ENCODE assay signal across 33 cellular contexts in genomic region chr18:65380571-65380970, GRCh38.
DNase-seq lines count a peak whose midpoint lies in the region; ATAC-seq, FAIRE-seq and TF ChIP-seq lines count a peak whose summit lies in the region.
"Had no signal": no experiment of that assay in that cellular context is flagged by ENCODE, and none has a peak within 500 bp of the region (broad histone marks: within the 10 kb centered on the region; RNA-seq: fewer than 3 reads in every experiment).

No MANE protein-coding gene starts in this region.

- no peak for FAIRE-seq in HepG2 (lab: Jason Lieb, UNC)
- no peak for FAIRE-seq in A549 (lab: Jason Lieb, UNC)
- no peak for FAIRE-seq in K562 (lab: Jason Lieb, UNC)
- FAIRE-seq: A204.1 had no signal

- TF ChIP-seq CTCF in HepG2 (CRISPR knock-in tag; IDR thresholded peaks at IDR 0.05) (no peak), right lobe of liver (IDR thresholded peaks at IDR 0.05) (no peak), A549 (IDR thresholded peaks at IDR 0.05) (no peak), IMR-90 (conservative IDR thresholded peaks at IDR 0.05; ENCODE audit: low read depth, low read length) (no peak), K562 (IDR thresholded peaks at IDR 0.05 in 2 of 3, conservative IDR thresholded peaks at IDR 0.05 in 1 of 3; ENCODE audit: insufficient read depth in 2 of 3, low read depth in 1 of 3, low read length in 3 of 3) (no peak), GM23338 (conservative IDR thresholded peaks at IDR 0.05; ENCODE audit: low read depth in 2 of 2) (no peak)

- dilution Hi-C loops in IMR-90 (cut with HindIII; ENCODE audit: low sequenced_read_pairs, unreplicated experiment), result no loop called here

- no peak overlapping the region for H4K8ac ChIP-seq in IMR-90 (ENCODE audit: low read depth in 2 of 2, low read length in 2 of 2)

- no peak overlapping the region for H4K5ac ChIP-seq in IMR-90 (ENCODE audit: low read depth, low read length)

- in situ Hi-C loops in HepG2 (cut with HindIII; ENCODE audit: extremely low pct_ligation_motif_present, low pct_unique_long_range_greater_than_20kb), result no loop called here
- in situ Hi-C loops in IMR-90 (cut with MboI; ENCODE audit: low sequenced_read_pairs), result no loop called here
- in situ Hi-C loops in K562 (cut with MboI), result no loop called here

- no peaks in the 10 kb centered on the region for H3K27me3 Mint-ChIP-seq in GM23338 (ENCODE audit: insufficient read depth, low read depth, poor library complexity)
- H3K27me3 Mint-ChIP-seq: B cell; CD4-positive, alpha-beta memory T cell; CD4-positive, alpha-beta T cell; CD4-positive, CD25-positive, alpha-beta regulatory T cell had no signal

- TF ChIP-seq EP300 in HepG2 (IDR thresholded peaks at IDR 0.05; ENCODE audit: low read depth in 2 of 2, low read length in 2 of 2) (no peak), HepG2 (CRISPR knock-in tag; IDR thresholded peaks at IDR 0.05; ENCODE audit: borderline replicate concordance) (no peak), A549 (IDR thresholded peaks at IDR 0.05) (no peak), K562 (IDR thresholded peaks at IDR 0.05; ENCODE audit: low read length) (no peak)

- no peaks in the 10 kb centered on the region for H3K9me1 ChIP-seq in IMR-90 (ENCODE audit: insufficient read depth, low read length)
- H3K9me1 ChIP-seq in K562 (ENCODE audit: control insufficient read depth, insufficient read depth, low read length), result no peaks in the 10 kb centered on the region

- H3K36me3 ChIP-seq in HepG2 (replicated peaks in 1 of 2; ENCODE audit: control insufficient read depth in 1 of 2, insufficient read depth in 2 of 2, low read length in 2 of 2) (no peaks in the 10 kb centered on the region), right lobe of liver (no peaks in the 10 kb centered on the region), IMR-90 (ENCODE audit: control insufficient read depth, insufficient read depth, low read length) (no peaks in the 10 kb centered on the region), K562 (ENCODE audit: control insufficient read depth, insufficient read depth, low read length) (no peaks in the 10 kb centered on the region), GM23338 (ENCODE audit: insufficient read depth) (no peaks in the 10 kb centered on the region)
- H3K36me3 ChIP-seq: BE2C; BLaER1; BLaER1 treated with 17β-estradiol and CSF1 and Interleukin-3, amounts not matched to agents 10 nM and 100 nM had no signal

- H2BK15ac ChIP-seq in IMR-90 (ENCODE audit: low read depth, low read length), result no peak overlapping the region

- CTCF ChIA-PET in HepG2 (lab: Yijun Ruan, JAX; ENCODE audit: low intra/inter-chr PET ratio, low total read pairs), result no interaction called here
- CTCF ChIA-PET in A549 (lab: Yijun Ruan, JAX), result no interaction called here
- CTCF ChIA-PET in IMR-90 (lab: Yijun Ruan, JAX), result no interaction called here
- CTCF ChIA-PET in K562 (lab: Yijun Ruan, JAX; ENCODE audit: low intra/inter-chr PET ratio), result no interaction called here

- H2AFZ ChIP-seq in HepG2 (ENCODE audit: low read length) (no peak overlapping the region), IMR-90 (replicated peaks; ENCODE audit: low read length, poor library complexity) (no peak overlapping the region), K562 (ENCODE audit: low read depth, low read length) (no peak overlapping the region), GM23338 (no peak overlapping the region)

- ATAC-seq in HepG2 (no peak), right lobe of liver (no peak), A549 (no peak), IMR-90 (ENCODE audit: low read depth) (no peak), K562 (no peak), GM21515 (IDR thresholded peaks at IDR 0.05; ENCODE audit: unreplicated experiment) (no peak), GM23338 (no peak)
- ATAC-seq: CD8-positive, alpha-beta T cell had no signal

- no peak overlapping the region for H2BK120ac ChIP-seq in IMR-90 (ENCODE audit: low read depth, low read length)

- no peaks in the 10 kb centered on the region for H3K79me1 ChIP-seq in IMR-90 (ENCODE audit: low read depth in 1 of 2, low read length in 2 of 2)

- no peak for DNase-seq in HepG2 (ENCODE audit: low spot score)
- DNase-seq in right lobe of liver, result no peak
- DNase-seq in A549 (ENCODE audit: low read depth in 1 of 2, low spot score in 1 of 2), result no peak
- DNase-seq in IMR-90, result no peak
- no peak for DNase-seq in K562 (ENCODE audit: extremely low read depth in 1 of 4, low spot score in 3 of 4)
- DNase-seq in globus pallidus (ENCODE audit: low spot score), result no peak
- no peak for DNase-seq in GM23338 (ENCODE audit: low spot score)
- DNase-seq: 8988T; ACHN; AML-193; BE2C; Caco-2; Calu3; CD4-positive, alpha-beta memory T cell; CD4-positive, alpha-beta T cell; CD4-positive, CD25-positive, alpha-beta regulatory T cell; CD8-positive, alpha-beta memory T cell; COR-L47; DMS153; DMS53; DMS79; DMS79 treated with DMSO at 0.1 percent for 48 hours; DND-41; EL had no signal

- H3K4me3 ChIP-seq in HepG2 (replicated peaks in 1 of 3; ENCODE audit: insufficient read depth in 1 of 3, low read depth in 2 of 3, low read length in 3 of 3) (no peak overlapping the region), right lobe of liver (no peak overlapping the region), A549 (no peak overlapping the region), IMR-90 (ENCODE audit: insufficient read depth, low read depth, low read length) (no peak overlapping the region), K562 (no peak overlapping the region), GM23338 (no peak overlapping the region)
- H3K4me3 ChIP-seq: BLaER1; BLaER1 treated with 17β-estradiol and CSF1 and Interleukin-3, amounts not matched to agents 10 nM and 100 nM had no signal

- no peak overlapping the region for H2AK9ac ChIP-seq in IMR-90 (replicated peaks; ENCODE audit: low read depth, low read length, poor library complexity)

- no peak overlapping the region for H2AK5ac ChIP-seq in IMR-90 (ENCODE audit: low read depth, low read length)

- H3K4me2 ChIP-seq in HepG2 (ENCODE audit: low read depth, low read length) (no peak overlapping the region), A549 (no peak overlapping the region), IMR-90 (ENCODE audit: low read depth, low read length) (no peak overlapping the region), K562 (ENCODE audit: insufficient read depth, low read length) (no peak overlapping the region), GM23338 (no peak overlapping the region)
- H3K4me2 ChIP-seq: BLaER1; BLaER1 treated with 17β-estradiol and CSF1 and Interleukin-3, amounts not matched to agents 10 nM and 100 nM had no signal

- H4K20me1 ChIP-seq in HepG2 (ENCODE audit: insufficient read depth, low read length) (no peaks in the 10 kb centered on the region), IMR-90 (ENCODE audit: insufficient read depth, low read length) (no peaks in the 10 kb centered on the region), K562 (replicated peaks; ENCODE audit: control insufficient read depth, insufficient read depth, low read length) (no peaks in the 10 kb centered on the region), GM23338 (replicated peaks; ENCODE audit: insufficient read depth) (no peaks in the 10 kb centered on the region)
- H4K20me1 ChIP-seq: BLaER1; BLaER1 treated with 17β-estradiol and CSF1 and Interleukin-3, amounts not matched to agents 10 nM and 100 nM had no signal

- H2BK5ac ChIP-seq in IMR-90 (ENCODE audit: low read depth, low read length, poor library complexity, severe bottlenecking), result no peak overlapping the region

- no peak overlapping the region for H3K18ac ChIP-seq in IMR-90 (ENCODE audit: low read depth, low read length)

- no peak overlapping the region for H3K4me3 Mint-ChIP-seq in GM23338
- H3K4me3 Mint-ChIP-seq: B cell; CD14-positive monocyte; CD4-positive, alpha-beta memory T cell; CD4-positive, alpha-beta T cell; CD4-positive, CD25-positive, alpha-beta regulatory T cell; CD8-positive, alpha-beta memory T cell; CD8-positive, alpha-beta T cell had no signal

- no peak overlapping the region for H3K27ac Mint-ChIP-seq in GM23338
- H3K27ac Mint-ChIP-seq: B cell; CD14-positive monocyte; CD4-positive, alpha-beta memory T cell; CD4-positive, alpha-beta T cell; CD4-positive, CD25-positive, alpha-beta regulatory T cell; CD8-positive, alpha-beta memory T cell; CD8-positive, alpha-beta T cell had no signal

- no peak overlapping the region for H3K9ac ChIP-seq in HepG2 (ENCODE audit: insufficient read depth, low read depth, low read length)
- no peak overlapping the region for H3K9ac ChIP-seq in IMR-90 (ENCODE audit: low read depth, low read length)
- no peak overlapping the region for H3K9ac ChIP-seq in K562 (ENCODE audit: insufficient read depth in 1 of 2, low read depth in 2 of 2, low read length in 2 of 2)
- H3K9ac ChIP-seq: BLaER1; BLaER1 treated with 17β-estradiol and CSF1 and Interleukin-3, amounts not matched to agents 10 nM and 100 nM had no signal

- H3K9me2 ChIP-seq in GM23338 (ENCODE audit: insufficient read depth), result no peaks in the 10 kb centered on the region

- TF ChIP-seq RAD21 in HepG2 (CRISPR knock-in tag; IDR thresholded peaks at IDR 0.05) (no peak), A549 (conservative IDR thresholded peaks at IDR 0.05 in 1 of 2, IDR thresholded peaks at IDR 0.05 in 1 of 2) (no peak), IMR-90 (IDR thresholded peaks at IDR 0.05; ENCODE audit: low read length) (no peak), K562 (CRISPR knock-in tag; conservative IDR thresholded peaks at IDR 0.05 in 1 of 2, IDR thresholded peaks at IDR 0.05 in 1 of 2) (no peak)

- H4K91ac ChIP-seq in IMR-90 (ENCODE audit: insufficient read depth, low read depth, low read length), result no peak overlapping the region

- POLR2A ChIA-PET in HepG2 (lab: Yijun Ruan, JAX) (no interaction called here), A549 (lab: Yijun Ruan, JAX) (no interaction called here), IMR-90 (lab: Charles Lee; ENCODE audit: unreplicated experiment) (no interaction called here), K562 (lab: Yijun Ruan, JAX) (no interaction called here)

- H3K27ac ChIP-seq in HepG2 (ENCODE audit: extremely low read length, insufficient read depth, low read length), result no peak overlapping the region
- H3K27ac ChIP-seq in right lobe of liver, result no peak overlapping the region
- no peak overlapping the region for H3K27ac ChIP-seq in A549
- H3K27ac ChIP-seq in IMR-90 (ENCODE audit: insufficient read depth, low read length), result no peak overlapping the region
- H3K27ac ChIP-seq in K562 (ENCODE audit: extremely low read depth, low read depth, low read length), result no peak overlapping the region
- no peak overlapping the region for H3K27ac ChIP-seq in GM23338 (ENCODE audit: low read depth)
- H3K27ac ChIP-seq: 22Rv1; BLaER1; BLaER1 treated with 17β-estradiol and CSF1 and Interleukin-3, amounts not matched to agents 10 nM and 100 nM; C4-2B had no signal

- no peak overlapping the region for H2BK20ac ChIP-seq in IMR-90 (ENCODE audit: low read depth, low read length)

- BruUV-seq in HepG2 (replicated peaks; lab: Mats Ljungman, UMichigan) (no TSS peak), IMR-90 (replicated peaks; lab: Mats Ljungman, UMichigan) (no TSS peak), K562 (replicated peaks; lab: Mats Ljungman, UMichigan) (no TSS peak)

- H3K4me1 Mint-ChIP-seq in GM23338, result no peaks in the 10 kb centered on the region
- H3K4me1 Mint-ChIP-seq: B cell; CD14-positive monocyte; CD4-positive, alpha-beta memory T cell; CD4-positive, CD25-positive, alpha-beta regulatory T cell; CD8-positive, alpha-beta memory T cell had no signal

- no peak overlapping the region for H3K4ac ChIP-seq in IMR-90 (ENCODE audit: low read depth, low read length)

- H3F3A ChIP-seq in GM23338 (replicated peaks; ENCODE audit: low read depth), result no peaks in the 10 kb centered on the region

- H3K14ac ChIP-seq in IMR-90 (replicated peaks; ENCODE audit: low read depth, low read length), result no peak overlapping the region

- H3K9me3 Mint-ChIP-seq in GM23338, result peaks cover 15% of the 10 kb centered on the region; the same call in 2 of the 3 replicates

- no peak overlapping the region for H3K23ac ChIP-seq in IMR-90 (ENCODE audit: low read depth, low read length)

- H3K56ac ChIP-seq in IMR-90 (ENCODE audit: extremely low read depth, insufficient read depth, low read length), result no peak overlapping the region

- H3K4me1 ChIP-seq in HepG2 (ENCODE audit: insufficient read depth, low read length), result no peaks in the 10 kb centered on the region
- no peaks in the 10 kb centered on the region for H3K4me1 ChIP-seq in right lobe of liver
- H3K4me1 ChIP-seq in A549, result no peaks in the 10 kb centered on the region
- H3K4me1 ChIP-seq in IMR-90 (ENCODE audit: control insufficient read depth, insufficient read depth, low read length), result no peaks in the 10 kb centered on the region
- no peaks in the 10 kb centered on the region for H3K4me1 ChIP-seq in K562 (replicated peaks in 1 of 2; ENCODE audit: control insufficient read depth in 2 of 2, insufficient read depth in 2 of 2, low read length in 2 of 2)
- no peaks in the 10 kb centered on the region for H3K4me1 ChIP-seq in GM23338 (ENCODE audit: insufficient read depth)
- H3K4me1 ChIP-seq: BE2C; BLaER1; BLaER1 treated with 17β-estradiol and CSF1 and Interleukin-3, amounts not matched to agents 10 nM and 100 nM; Caco-2 had no signal

- H3K27me3 ChIP-seq in HepG2 (ENCODE audit: control insufficient read depth in 1 of 2, insufficient read depth in 2 of 2, low read length in 2 of 2) (no peaks in the 10 kb centered on the region; a peak in 1 of 5 replicates), right lobe of liver (no peaks in the 10 kb centered on the region), IMR-90 (ENCODE audit: control insufficient read depth, insufficient read depth, low read length) (no peaks in the 10 kb centered on the region), K562 (ENCODE audit: control insufficient read depth in 2 of 2, insufficient read depth in 2 of 2, low read length in 2 of 2) (no peaks in the 10 kb centered on the region), GM23338 (ENCODE audit: insufficient read depth) (no peaks in the 10 kb centered on the region)
- H3K27me3 ChIP-seq: BE2C; BLaER1; BLaER1 treated with 17β-estradiol and CSF1 and Interleukin-3, amounts not matched to agents 10 nM and 100 nM had no signal

- H3K9me3 ChIP-seq in HepG2 (ENCODE audit: low read length) (no peaks in the 10 kb centered on the region), right lobe of liver (no peaks in the 10 kb centered on the region), A549 (no peaks in the 10 kb centered on the region), IMR-90 (ENCODE audit: control insufficient read depth, insufficient read depth, low read length) (peaks cover 6% of the 10 kb centered on the region), K562 (replicated peaks; ENCODE audit: control insufficient read depth, insufficient read depth, low read depth, low read length) (no peaks in the 10 kb centered on the region)
- H3K9me3 ChIP-seq: BE2C; BLaER1; BLaER1 treated with 17β-estradiol and CSF1 and Interleukin-3, amounts not matched to agents 10 nM and 100 nM; Caco-2 had no signal

- H3K79me2 ChIP-seq in HepG2 (ENCODE audit: insufficient read depth, low read length) (no peaks in the 10 kb centered on the region), K562 (ENCODE audit: control insufficient read depth, insufficient read depth, low read length) (no peaks in the 10 kb centered on the region), GM23338 (replicated peaks; ENCODE audit: insufficient read depth) (no peaks in the 10 kb centered on the region)

- peaks cover 11% of the 10 kb centered on the region; the same call in 2 of the 3 replicates for H3K36me3 Mint-ChIP-seq in GM23338 (ENCODE audit: low read depth)
- H3K36me3 Mint-ChIP-seq: CD14-positive monocyte; CD4-positive, alpha-beta memory T cell; CD4-positive, CD25-positive, alpha-beta regulatory T cell; CD8-positive, alpha-beta memory T cell; CD8-positive, alpha-beta T cell had no signal

- intact Hi-C loops in HepG2 (cut with micrococcal nuclease; ENCODE audit: unreplicated experiment), result no loop called here
- intact Hi-C loops in right lobe of liver (cut with DNase I), result no loop called here
- intact Hi-C loops in IMR-90 (cut with micrococcal nuclease), result no loop called here
- intact Hi-C loops in K562 (cut with micrococcal nuclease), result no loop called here

- TF ChIP-seq POLR2A in HepG2 (IDR thresholded peaks at IDR 0.05; ENCODE audit: insufficient read depth in 1 of 2, low read depth in 2 of 2, low read length in 2 of 2) (no peak), right lobe of liver (IDR thresholded peaks at IDR 0.05) (no peak), A549 (IDR thresholded peaks at IDR 0.05; ENCODE audit: low read length) (no peak), IMR-90 (IDR thresholded peaks at IDR 0.05; ENCODE audit: low read depth, low read length) (no peak), K562 (conservative IDR thresholded peaks at IDR 0.05) (no peak)

Comparison
In these comparisons a context has a peak if more than half of its experiments do, and no peak if none do; other contexts are left out.
1. Of the 241 proteins assayed by ChIP-seq in both HepG2 and K562: peak only in HepG2: MAFF and MAFK; only in K562: none; in both: none; in neither: 239.